ENCODE assay signal across 9 cellular contexts in the genomic region with DNA sequence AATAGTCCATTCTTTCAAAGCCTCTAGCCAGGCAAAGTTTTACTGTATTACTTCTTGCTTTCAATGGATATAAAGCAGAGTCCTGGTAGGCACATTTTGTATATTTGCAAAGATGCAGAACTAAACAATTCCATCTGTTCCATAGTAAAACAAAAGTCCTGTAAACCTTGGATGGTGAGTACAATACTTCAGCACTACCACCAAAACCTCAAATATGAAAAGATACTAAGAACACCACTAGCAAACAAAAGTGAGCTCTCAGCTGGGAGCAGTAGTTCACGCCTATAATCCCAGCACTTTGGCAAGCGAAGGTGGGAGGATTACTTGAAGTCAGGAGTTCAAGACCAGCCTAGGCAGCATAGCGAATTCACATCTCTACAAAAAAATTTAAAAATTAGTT.
"Had no signal": no experiment of that assay in that cellular context is flagged by ENCODE, and none has a peak within 500 bp of the region (broad histone marks: within the 10 kb centered on the region; RNA-seq: fewer than 3 reads in every experiment).

No MANE protein-coding gene starts in this region.

- ATAC-seq: K562 had no signal

- FAIRE-seq: H54, HTR-8/SVneo, K562 had no signal

- H3K4me3 Mint-ChIP-seq: H9 had no signal

- H3K9ac ChIP-seq: GM23248 had no signal

- H3K27ac Mint-ChIP-seq: H9 had no signal

- DNase-seq: GM23248, GOT3, H9, HCEC 1CT, IMR-90, KG1 had no signal

- H3K4me3 ChIP-seq: GM23248, K562 had no signal

- H3K9me3 Mint-ChIP-seq: H9 had no signal

- H3K27ac ChIP-seq: GM23248 had no signal

- H2AFZ ChIP-seq: GM23248 had no signal
